In genomic region chr3:59374812-59375211, GRCh38 we compare ENCODE assay signal across 10 cellular contexts.
A peak's percentile ranks its signal among the peaks of the same experiment; 100 is the strongest.
DNase-seq lines count a peak whose midpoint lies in the region; ATAC-seq and TF ChIP-seq lines count a peak whose summit lies in the region.
"Had no signal": no experiment of that assay in that cellular context is flagged by ENCODE, and none has a peak within 500 bp of the region (broad histone marks: within the 10 kb centered on the region; RNA-seq: fewer than 3 reads in every experiment).

No MANE protein-coding gene starts in this region.

- peak; percentile 60 for DNase-seq in GM10248 (ENCODE audit: extremely low spot score)
- no peak for DNase-seq in WTC11 (ENCODE audit: low spot score)
- no peak for DNase-seq in RPMI8226
- DNase-seq in anterior cingulate cortex (lab: John Stamatoyannopoulos, UW), result no peak
- DNase-seq in glomerular visceral epithelial cell (ENCODE audit: extremely low spot score), result no peak
- DNase-seq in SJCRH30, result no peak
- DNase-seq: effector CD4-positive, alpha-beta T cell had no signal

- no peak overlapping the region for H3K27ac ChIP-seq in SJCRH30
- H3K27ac ChIP-seq: tibial nerve had no signal

- no peaks in the 10 kb centered on the region for H3K4me1 ChIP-seq in SJCRH30
- H3K4me1 ChIP-seq: tibial nerve had no signal

- H3K4me3 ChIP-seq in SJCRH30, result no peak overlapping the region
- H3K4me3 ChIP-seq: tibial nerve had no signal

- H3K27me3 ChIP-seq in SJCRH30, result no peaks in the 10 kb centered on the region
- H3K27me3 ChIP-seq: tibial nerve had no signal

- no peaks in the 10 kb centered on the region; the same call in 1 of the 2 replicates for H3K27me3 Mint-ChIP-seq in WTC11 (ENCODE audit: low read depth)

- CTCF ChIA-PET in GM10248 (lab: Yijun Ruan, JAX) (interaction anchor here (1.1 to 1.7 kb wide), 5 partner anchors 11 to 212 kb away, joined by 3 to 4 read pairs (median 3); no protein-coding TSS in a partner anchor), WTC11 (lab: Charles Lee) (no interaction called here)

- no peak for TF ChIP-seq CTCF in GM10248 (IDR thresholded peaks at IDR 0.05; ENCODE audit: control extremely low read depth, extremely low read depth, low read depth, missing control alignments)
- TF ChIP-seq CTCF in WTC11 (IDR thresholded peaks at IDR 0.05), result no peak

- H3K27ac Mint-ChIP-seq in WTC11, result no peak overlapping the region

- H3K36me3 ChIP-seq in SJCRH30, result no peaks in the 10 kb centered on the region
- H3K36me3 ChIP-seq: tibial nerve had no signal

- H3K4me3 Mint-ChIP-seq in WTC11, result no peak overlapping the region

- no peaks in the 10 kb centered on the region for H3K9me3 ChIP-seq in SJCRH30 (replicated peaks)
- H3K9me3 ChIP-seq: tibial nerve had no signal

- no peaks in the 10 kb centered on the region for H3K36me3 Mint-ChIP-seq in WTC11

- POLR2A ChIA-PET in GM10248 (lab: Yijun Ruan, JAX), result no interaction called here
- POLR2A ChIA-PET in WTC11 (lab: Charles Lee), result no interaction called here

- peak; percentile 100 for ATAC-seq in GM19395 (IDR thresholded peaks at IDR 0.05; ENCODE audit: unreplicated experiment)
- peak; percentile 99 for ATAC-seq in HG03025 (IDR thresholded peaks at IDR 0.05; ENCODE audit: low FRiP score, unreplicated experiment)
- ATAC-seq in WTC11, result peak; percentile 69

- no peaks in the 10 kb centered on the region for H3K9me3 Mint-ChIP-seq in WTC11

- H3K4me1 Mint-ChIP-seq in WTC11, result peaks cover 11% of the 10 kb centered on the region

TF ChIP-seq in WTC11, 78 proteins besides CTCF, POLR2A, EP300 and RAD21 (continues in another document):
- TF ChIP-seq HMGXB4 (CRISPR knock-in tag; IDR thresholded peaks at IDR 0.05), result no peak
- TF ChIP-seq CDX4 (CRISPR knock-in tag; IDR thresholded peaks at IDR 0.05; ENCODE audit: borderline replicate concordance), result no peak
- TF ChIP-seq, protein P1, sequence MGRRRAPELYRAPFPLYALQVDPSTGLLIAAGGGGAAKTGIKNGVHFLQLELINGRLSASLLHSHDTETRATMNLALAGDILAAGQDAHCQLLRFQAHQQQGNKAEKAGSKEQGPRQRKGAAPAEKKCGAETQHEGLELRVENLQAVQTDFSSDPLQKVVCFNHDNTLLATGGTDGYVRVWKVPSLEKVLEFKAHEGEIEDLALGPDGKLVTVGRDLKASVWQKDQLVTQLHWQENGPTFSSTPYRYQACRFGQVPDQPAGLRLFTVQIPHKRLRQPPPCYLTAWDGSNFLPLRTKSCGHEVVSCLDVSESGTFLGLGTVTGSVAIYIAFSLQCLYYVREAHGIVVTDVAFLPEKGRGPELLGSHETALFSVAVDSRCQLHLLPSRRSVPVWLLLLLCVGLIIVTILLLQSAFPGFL (CRISPR knock-in tag; IDR thresholded peaks at IDR 0.05; ENCODE audit: borderline replicate concordance), result no peak
- TF ChIP-seq, protein P2, sequence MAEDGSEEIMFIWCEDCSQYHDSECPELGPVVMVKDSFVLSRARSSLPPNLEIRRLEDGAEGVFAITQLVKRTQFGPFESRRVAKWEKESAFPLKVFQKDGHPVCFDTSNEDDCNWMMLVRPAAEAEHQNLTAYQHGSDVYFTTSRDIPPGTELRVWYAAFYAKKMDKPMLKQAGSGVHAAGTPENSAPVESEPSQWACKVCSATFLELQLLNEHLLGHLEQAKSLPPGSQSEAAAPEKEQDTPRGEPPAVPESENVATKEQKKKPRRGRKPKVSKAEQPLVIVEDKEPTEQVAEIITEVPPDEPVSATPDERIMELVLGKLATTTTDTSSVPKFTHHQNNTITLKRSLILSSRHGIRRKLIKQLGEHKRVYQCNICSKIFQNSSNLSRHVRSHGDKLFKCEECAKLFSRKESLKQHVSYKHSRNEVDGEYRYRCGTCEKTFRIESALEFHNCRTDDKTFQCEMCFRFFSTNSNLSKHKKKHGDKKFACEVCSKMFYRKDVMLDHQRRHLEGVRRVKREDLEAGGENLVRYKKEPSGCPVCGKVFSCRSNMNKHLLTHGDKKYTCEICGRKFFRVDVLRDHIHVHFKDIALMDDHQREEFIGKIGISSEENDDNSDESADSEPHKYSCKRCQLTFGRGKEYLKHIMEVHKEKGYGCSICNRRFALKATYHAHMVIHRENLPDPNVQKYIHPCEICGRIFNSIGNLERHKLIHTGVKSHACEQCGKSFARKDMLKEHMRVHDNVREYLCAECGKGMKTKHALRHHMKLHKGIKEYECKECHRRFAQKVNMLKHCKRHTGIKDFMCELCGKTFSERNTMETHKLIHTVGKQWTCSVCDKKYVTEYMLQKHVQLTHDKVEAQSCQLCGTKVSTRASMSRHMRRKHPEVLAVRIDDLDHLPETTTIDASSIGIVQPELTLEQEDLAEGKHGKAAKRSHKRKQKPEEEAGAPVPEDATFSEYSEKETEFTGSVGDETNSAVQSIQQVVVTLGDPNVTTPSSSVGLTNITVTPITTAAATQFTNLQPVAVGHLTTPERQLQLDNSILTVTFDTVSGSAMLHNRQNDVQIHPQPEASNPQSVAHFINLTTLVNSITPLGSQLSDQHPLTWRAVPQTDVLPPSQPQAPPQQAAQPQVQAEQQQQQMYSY (CRISPR knock-in tag; IDR thresholded peaks at IDR 0.05), result no peak
- TF ChIP-seq FOXP1 (CRISPR knock-in tag; IDR thresholded peaks at IDR 0.05; ENCODE audit: borderline replicate concordance), result no peak
- TF ChIP-seq, protein P3, sequence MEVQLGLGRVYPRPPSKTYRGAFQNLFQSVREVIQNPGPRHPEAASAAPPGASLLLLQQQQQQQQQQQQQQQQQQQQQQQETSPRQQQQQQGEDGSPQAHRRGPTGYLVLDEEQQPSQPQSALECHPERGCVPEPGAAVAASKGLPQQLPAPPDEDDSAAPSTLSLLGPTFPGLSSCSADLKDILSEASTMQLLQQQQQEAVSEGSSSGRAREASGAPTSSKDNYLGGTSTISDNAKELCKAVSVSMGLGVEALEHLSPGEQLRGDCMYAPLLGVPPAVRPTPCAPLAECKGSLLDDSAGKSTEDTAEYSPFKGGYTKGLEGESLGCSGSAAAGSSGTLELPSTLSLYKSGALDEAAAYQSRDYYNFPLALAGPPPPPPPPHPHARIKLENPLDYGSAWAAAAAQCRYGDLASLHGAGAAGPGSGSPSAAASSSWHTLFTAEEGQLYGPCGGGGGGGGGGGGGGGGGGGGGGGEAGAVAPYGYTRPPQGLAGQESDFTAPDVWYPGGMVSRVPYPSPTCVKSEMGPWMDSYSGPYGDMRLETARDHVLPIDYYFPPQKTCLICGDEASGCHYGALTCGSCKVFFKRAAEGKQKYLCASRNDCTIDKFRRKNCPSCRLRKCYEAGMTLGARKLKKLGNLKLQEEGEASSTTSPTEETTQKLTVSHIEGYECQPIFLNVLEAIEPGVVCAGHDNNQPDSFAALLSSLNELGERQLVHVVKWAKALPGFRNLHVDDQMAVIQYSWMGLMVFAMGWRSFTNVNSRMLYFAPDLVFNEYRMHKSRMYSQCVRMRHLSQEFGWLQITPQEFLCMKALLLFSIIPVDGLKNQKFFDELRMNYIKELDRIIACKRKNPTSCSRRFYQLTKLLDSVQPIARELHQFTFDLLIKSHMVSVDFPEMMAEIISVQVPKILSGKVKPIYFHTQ (CRISPR knock-in tag; IDR thresholded peaks at IDR 0.05), result no peak
- no peak for TF ChIP-seq ZNF512 (CRISPR knock-in tag; IDR thresholded peaks at IDR 0.05; ENCODE audit: borderline replicate concordance)
- TF ChIP-seq SMAD4 (CRISPR knock-in tag; IDR thresholded peaks at IDR 0.05), result no peak
- TF ChIP-seq, protein P4, sequence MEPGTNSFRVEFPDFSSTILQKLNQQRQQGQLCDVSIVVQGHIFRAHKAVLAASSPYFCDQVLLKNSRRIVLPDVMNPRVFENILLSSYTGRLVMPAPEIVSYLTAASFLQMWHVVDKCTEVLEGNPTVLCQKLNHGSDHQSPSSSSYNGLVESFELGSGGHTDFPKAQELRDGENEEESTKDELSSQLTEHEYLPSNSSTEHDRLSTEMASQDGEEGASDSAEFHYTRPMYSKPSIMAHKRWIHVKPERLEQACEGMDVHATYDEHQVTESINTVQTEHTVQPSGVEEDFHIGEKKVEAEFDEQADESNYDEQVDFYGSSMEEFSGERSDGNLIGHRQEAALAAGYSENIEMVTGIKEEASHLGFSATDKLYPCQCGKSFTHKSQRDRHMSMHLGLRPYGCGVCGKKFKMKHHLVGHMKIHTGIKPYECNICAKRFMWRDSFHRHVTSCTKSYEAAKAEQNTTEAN (CRISPR knock-in tag; IDR thresholded peaks at IDR 0.05), result no peak
- no peak for TF ChIP-seq HMGA2 (CRISPR knock-in tag; IDR thresholded peaks at IDR 0.05)
